ENCODE assay signal across 2 cellular contexts in the genomic region with DNA sequence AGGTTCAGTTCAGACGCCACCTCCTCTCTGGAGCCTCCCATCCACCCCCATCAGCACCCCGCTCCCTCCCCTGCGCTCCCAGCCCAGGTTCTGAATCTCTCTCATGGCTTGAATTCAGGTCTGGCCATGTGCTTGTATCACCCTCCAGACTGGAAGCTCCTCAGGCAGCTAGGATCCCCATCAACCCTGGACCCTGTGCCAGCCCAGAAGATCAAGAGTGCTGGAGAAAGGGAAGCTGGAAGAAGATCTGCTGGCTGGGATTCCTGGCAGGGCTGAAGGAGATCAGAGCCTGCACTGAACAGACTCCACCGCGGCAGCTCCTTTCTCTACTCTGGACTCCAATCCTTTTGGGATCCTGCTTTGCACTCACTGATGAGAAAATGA.
TF ChIP-seq lines count a peak whose summit lies in the region.

No MANE protein-coding gene starts in this region.

TF ChIP-seq in H1, 55 proteins besides CTCF, POLR2A, EP300 and RAD21:
- TF ChIP-seq SP4 (IDR thresholded peaks at IDR 0.05; ENCODE audit: low read length) (no peak), TAF1 (IDR thresholded peaks at IDR 0.05; ENCODE audit: low read depth, low read length) (no peak), YY1 (IDR thresholded peaks at IDR 0.05; ENCODE audit: low read depth, low read length) (no peak), SRF (IDR thresholded peaks at IDR 0.05; ENCODE audit: low read depth, low read length) (no peak), JUN (IDR thresholded peaks at IDR 0.05; ENCODE audit: low read depth, low read length) (no peak), SAP30 (IDR thresholded peaks at IDR 0.05; ENCODE audit: insufficient read depth, insufficient replicate concordance, low read length) (no peak), CBX8 (IDR thresholded peaks at IDR 0.05; ENCODE audit: borderline replicate concordance, low read depth, low read length) (no peak), BRCA1 (IDR thresholded peaks at IDR 0.05; ENCODE audit: low read depth, low read length) (no peak), CBX5 (IDR thresholded peaks at IDR 0.05; ENCODE audit: low read depth, low read length) (no peak), GTF2F1 (IDR thresholded peaks at IDR 0.05; ENCODE audit: borderline replicate concordance, low read depth, low read length) (no peak), KDM4A (IDR thresholded peaks at IDR 0.05; ENCODE audit: low read depth, low read length, severe bottlenecking) (no peak)

TF ChIP-seq in neural cell, 6 proteins besides CTCF, POLR2A, EP300 and RAD21:
- TF ChIP-seq EZH2 (IDR thresholded peaks at IDR 0.05; ENCODE audit: borderline replicate concordance, insufficient read depth, low read length, poor library complexity, severe bottlenecking) (no peak), SMC3 (conservative IDR thresholded peaks at IDR 0.05; ENCODE audit: poor library complexity) (no peak), MXI1 (conservative IDR thresholded peaks at IDR 0.05; ENCODE audit: poor library complexity, severe bottlenecking) (no peak)
- TF ChIP-seq, protein P1, sequence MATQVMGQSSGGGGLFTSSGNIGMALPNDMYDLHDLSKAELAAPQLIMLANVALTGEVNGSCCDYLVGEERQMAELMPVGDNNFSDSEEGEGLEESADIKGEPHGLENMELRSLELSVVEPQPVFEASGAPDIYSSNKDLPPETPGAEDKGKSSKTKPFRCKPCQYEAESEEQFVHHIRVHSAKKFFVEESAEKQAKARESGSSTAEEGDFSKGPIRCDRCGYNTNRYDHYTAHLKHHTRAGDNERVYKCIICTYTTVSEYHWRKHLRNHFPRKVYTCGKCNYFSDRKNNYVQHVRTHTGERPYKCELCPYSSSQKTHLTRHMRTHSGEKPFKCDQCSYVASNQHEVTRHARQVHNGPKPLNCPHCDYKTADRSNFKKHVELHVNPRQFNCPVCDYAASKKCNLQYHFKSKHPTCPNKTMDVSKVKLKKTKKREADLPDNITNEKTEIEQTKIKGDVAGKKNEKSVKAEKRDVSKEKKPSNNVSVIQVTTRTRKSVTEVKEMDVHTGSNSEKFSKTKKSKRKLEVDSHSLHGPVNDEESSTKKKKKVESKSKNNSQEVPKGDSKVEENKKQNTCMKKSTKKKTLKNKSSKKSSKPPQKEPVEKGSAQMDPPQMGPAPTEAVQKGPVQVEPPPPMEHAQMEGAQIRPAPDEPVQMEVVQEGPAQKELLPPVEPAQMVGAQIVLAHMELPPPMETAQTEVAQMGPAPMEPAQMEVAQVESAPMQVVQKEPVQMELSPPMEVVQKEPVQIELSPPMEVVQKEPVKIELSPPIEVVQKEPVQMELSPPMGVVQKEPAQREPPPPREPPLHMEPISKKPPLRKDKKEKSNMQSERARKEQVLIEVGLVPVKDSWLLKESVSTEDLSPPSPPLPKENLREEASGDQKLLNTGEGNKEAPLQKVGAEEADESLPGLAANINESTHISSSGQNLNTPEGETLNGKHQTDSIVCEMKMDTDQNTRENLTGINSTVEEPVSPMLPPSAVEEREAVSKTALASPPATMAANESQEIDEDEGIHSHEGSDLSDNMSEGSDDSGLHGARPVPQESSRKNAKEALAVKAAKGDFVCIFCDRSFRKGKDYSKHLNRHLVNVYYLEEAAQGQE (IDR thresholded peaks at IDR 0.05; ENCODE audit: borderline replicate concordance): no peak
